26 cellular contexts compared by ENCODE assay signal in the genomic region with DNA sequence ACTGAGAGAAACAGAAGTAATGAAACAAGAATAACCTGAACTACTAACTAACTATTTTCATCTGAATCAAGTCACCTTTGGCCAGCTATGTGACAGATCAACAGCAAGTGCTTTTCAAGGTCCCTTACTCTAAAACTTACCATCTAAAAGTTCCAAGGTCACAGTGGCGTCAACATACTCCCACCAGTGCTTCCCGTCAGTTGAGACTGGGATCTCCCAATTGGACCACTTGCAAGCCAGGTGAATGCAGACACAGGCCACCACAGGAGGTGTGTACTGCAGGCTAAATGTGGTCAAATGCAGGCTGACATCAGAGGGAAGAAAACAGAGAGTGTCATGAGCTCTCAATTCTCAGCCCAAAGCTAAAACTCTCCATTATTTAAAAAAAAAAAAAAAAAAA.
"Had no signal": no experiment of that assay in that cellular context is flagged by ENCODE, and none has a peak within 500 bp of the region (broad histone marks: within the 10 kb centered on the region; RNA-seq: fewer than 3 reads in every experiment).

No MANE protein-coding gene starts in this region.

- ATAC-seq: activated CD4-positive, alpha-beta T cell treated with anti-CD3 and anti-CD28 coated beads for 36 hours; activated naive CD4-positive, alpha-beta T cell treated with anti-CD3 and anti-CD28 coated beads, Interleukin-2, amount 50 U/mL, for 72 hours; activated T-cell treated with anti-CD3 and anti-CD28 coated beads, Interleukin-2, amount 50 U/mL, for 72 hours; gastroesophageal sphincter had no signal

- FAIRE-seq: endometrium, endothelial cell of umbilical vein had no signal

- H3K9me3 ChIP-seq: ascending aorta, breast epithelium, colonic mucosa, esophagus squamous epithelium, gastroesophageal sphincter had no signal

- H3K27me3 ChIP-seq: ascending aorta, breast epithelium, cardiac muscle cell, colonic mucosa, esophagus squamous epithelium, gastroesophageal sphincter had no signal

- DNase-seq: activated CD4-positive, alpha-beta memory T cell treated with anti-CD3 and anti-CD28 coated beads for 36 hours; activated CD4-positive, alpha-beta T cell treated with anti-CD3 and anti-CD28 coated beads for 36 hours; activated CD4-positive, alpha-beta T cell treated with anti-CD3 and anti-CD28 coated beads, Interleukin-2, amount 10 ng/mL, durations not matched to agents 24 days and 14 days; activated CD4-positive, CD25-positive, alpha-beta regulatory T cell; activated CD4-positive, CD25-positive, alpha-beta regulatory T cell treated with anti-CD3 and anti-CD28 coated beads, Interleukin-2, amount 50 U/mL, for 72 hours; activated CD8-positive, alpha-beta memory T cell treated with anti-CD3 and anti-CD28 coated beads for 24 hours; activated gamma-delta T cell; activated naive CD4-positive, alpha-beta T cell; activated naive CD4-positive, alpha-beta T cell treated with anti-CD3 and anti-CD28 coated beads, Interleukin-2, amount 10 ng/mL, durations not matched to agents 7 days and 5 days; activated naive CD8-positive, alpha-beta T cell treated with anti-CD3 and anti-CD28 coated beads, Interleukin-2, amount 10 ng/mL, durations not matched to agents 7 days and 5 days; activated T-cell treated with anti-CD3 and anti-CD28 coated beads, Interleukin-2, amount 50 U/mL, for 72 hours; central memory CD4-positive, alpha-beta T cell; cerebellar nuclear complex; colonic mucosa; effector CD8-positive, alpha-beta T cell; esophagus squamous epithelium; foreskin melanocyte; T-helper 2 cell had no signal

- H3K4me3 ChIP-seq: ascending aorta, breast epithelium, cardiac muscle cell, colonic mucosa, esophagus squamous epithelium, gastroesophageal sphincter had no signal

- H3K27ac ChIP-seq: ascending aorta, breast epithelium, cardiac muscle cell, colonic mucosa, epithelial cell of prostate, gastroesophageal sphincter had no signal

- H3K4me1 ChIP-seq: breast epithelium, colonic mucosa, esophagus squamous epithelium had no signal
